In genomic region chr10:46283945-46284285, GRCh38 we compare ENCODE assay signal across 10 cellular contexts. TPM values are rescaled to one million over a fixed set of nuclear protein-coding genes. Genes with fewer than 3 reads are reported as not detected.
DNase-seq lines count a peak whose midpoint lies in the region; TF ChIP-seq lines count a peak whose summit lies in the region.
"Had no signal": no experiment of that assay in that cellular context is flagged by ENCODE, and none has a peak within 500 bp of the region (broad histone marks: within the 10 kb centered on the region; RNA-seq: fewer than 3 reads in every experiment).

No MANE protein-coding gene starts in this region.

- DNase-seq in SK-N-MC (ENCODE audit: low read depth, low spot score) (no peak), fibroblast of lung (ENCODE audit: low read depth in 2 of 2) (no peak), sigmoid colon (no peak), NCI-H2029 (lab: John Stamatoyannopoulos, UW) (no peak), NCI-H2081 (lab: John Stamatoyannopoulos, UW) (no peak), NCI-H1694 treated with DMSO at 0.1 percent for 48 hours (lab: John Stamatoyannopoulos, UW) (no peak), LoVo (ENCODE audit: low spot score) (no peak)

- H3K4me2 ChIP-seq in DOHH2 (ENCODE audit: low read length): peak overlapping the region; percentile 87
- H3K4me2 ChIP-seq in fibroblast of lung (ENCODE audit: extremely low read depth, insufficient read depth, low read length): peak overlapping the region; percentile 87

- intact Hi-C loops in sigmoid colon (cut with DNase I): loop anchor here (5.0 kb wide), 2 partner anchors 57 to 177 kb away; no protein-coding TSS in a partner anchor

- H4K20me1 ChIP-seq in DOHH2 (ENCODE audit: control insufficient read depth, insufficient read depth, low read depth, low read length) (no peaks in the 10 kb centered on the region), fibroblast of lung (ENCODE audit: control insufficient read depth, extremely low read depth, insufficient read depth, low read length) (no peaks in the 10 kb centered on the region)

- H2AFZ ChIP-seq in fibroblast of lung (ENCODE audit: low read length): peak overlapping the region; percentile 83

- no peak overlapping the region for H3K9ac ChIP-seq in SK-N-MC (ENCODE audit: insufficient read length)
- peak overlapping the region; percentile 37 for H3K9ac ChIP-seq in fibroblast of lung (ENCODE audit: insufficient read depth, low read length)

- TF ChIP-seq EP300 in sigmoid colon (IDR thresholded peaks at IDR 0.05): no peak

- H3F3A ChIP-seq in DOHH2 (ENCODE audit: control insufficient read depth, insufficient read depth): no peaks in the 10 kb centered on the region

- H3K9me3 ChIP-seq in DOHH2 (ENCODE audit: control insufficient read depth, insufficient read depth, low read length) (no peaks in the 10 kb centered on the region), SK-N-MC (ENCODE audit: low read depth, low read length) (no peaks in the 10 kb centered on the region), fibroblast of lung (ENCODE audit: control insufficient read depth, insufficient read depth, low read depth, low read length) (no peaks in the 10 kb centered on the region), sigmoid colon (no peaks in the 10 kb centered on the region)

- no peak for TF ChIP-seq CTCF in DOHH2 (IDR thresholded peaks at IDR 0.05; ENCODE audit: low read depth, low read length, poor library complexity, severe bottlenecking)
- no peak for TF ChIP-seq CTCF in fibroblast of lung (conservative IDR thresholded peaks at IDR 0.05 in 1 of 2, IDR thresholded peaks at IDR 0.05 in 1 of 2; ENCODE audit: low read depth in 1 of 2, low read length in 2 of 2)
- no peak for TF ChIP-seq CTCF in sigmoid colon (IDR thresholded peaks at IDR 0.05)

- H3K27ac ChIP-seq in DOHH2 (ENCODE audit: low read depth, low read length) (no peak overlapping the region), SK-N-MC (no peak overlapping the region), fibroblast of lung (ENCODE audit: insufficient read depth, low read length) (no peak overlapping the region), sigmoid colon (peak overlapping the region; percentile 75 to 86 (median 80))

- H3K9me2 ChIP-seq in DOHH2 (replicated peaks; ENCODE audit: control insufficient read depth, low read length): no peaks in the 10 kb centered on the region

- H3K4me3 ChIP-seq in DOHH2 (ENCODE audit: low read length): peak overlapping the region; percentile 77
- H3K4me3 ChIP-seq in SK-N-MC: peak overlapping the region; percentile 69
- H3K4me3 ChIP-seq in fibroblast of lung (replicated peaks in 1 of 4; ENCODE audit: control extremely low read depth in 1 of 4, insufficient read depth in 1 of 4, low read depth in 3 of 4, low read length in 4 of 4): peak overlapping the region in 3 of 4 experiments; percentile 38 to 69 (median 49)
- peak overlapping the region in 3 of 4 donors; percentile 65 to 83 (median 75) for H3K4me3 ChIP-seq in sigmoid colon

- TF ChIP-seq POLR2A in sigmoid colon (IDR thresholded peaks at IDR 0.05): no peak

- no peaks in the 10 kb centered on the region for H3K36me3 ChIP-seq in DOHH2 (ENCODE audit: control insufficient read depth, low read length)
- no peaks in the 10 kb centered on the region for H3K36me3 ChIP-seq in SK-N-MC (ENCODE audit: insufficient read depth, low read length)
- H3K36me3 ChIP-seq in fibroblast of lung (ENCODE audit: control insufficient read depth, insufficient read depth, low read length): no peaks in the 10 kb centered on the region
- no peaks in the 10 kb centered on the region for H3K36me3 ChIP-seq in sigmoid colon

- H3K27me3 ChIP-seq in DOHH2 (ENCODE audit: control insufficient read depth, low read length) (peaks cover 24% of the 10 kb centered on the region), fibroblast of lung (ENCODE audit: control insufficient read depth, insufficient read depth, low read length) (peaks cover 5% of the 10 kb centered on the region), sigmoid colon (no peaks in the 10 kb centered on the region)

- H3K4me1 ChIP-seq in DOHH2 (ENCODE audit: control insufficient read depth, low read length) (peaks cover 24% of the 10 kb centered on the region), fibroblast of lung (ENCODE audit: control insufficient read depth, extremely low read depth, insufficient read depth, low read length) (peaks cover 2% of the 10 kb centered on the region), sigmoid colon (peaks cover 0 to 30% (median 17%) of the 10 kb centered on the region in 4 donors)

- H3K79me2 ChIP-seq in DOHH2 (ENCODE audit: control insufficient read depth, low read length) (no peaks in the 10 kb centered on the region), fibroblast of lung (ENCODE audit: control insufficient read depth, insufficient read depth, low read length) (no peaks in the 10 kb centered on the region)

- 20 to 52% methylated on average over 5 of the region's 5 CpGs for WGBS in sigmoid colon, 2 donors

RNA-seq across cellular contexts. Expression of gene ANTXRL, which starts 2.9 kb away (rescaled TPM):
- total RNA-seq in fibroblast of lung: not detected in 2 replicates
- not detected in 2 replicates for polyA plus RNA-seq in fibroblast of lung
- polyA plus RNA-seq in fibroblast of lung (2012): not detected in 2 replicates
- not detected in 2 replicates for polyA minus RNA-seq in fibroblast of lung (ENCODE audit: low replicate concordance)
- not detected for total RNA-seq in sigmoid colon
- polyA plus RNA-seq in sigmoid colon: not detected
- total RNA-seq: activated CD8-positive, alpha-beta memory T cell treated with anti-CD3 and anti-CD28 coated beads for 36 hours; urinary bladder had no signal

Comparison
In these comparisons a context has a peak if more than half of its experiments do, and no peak if none do; other contexts are left out.
1. H3K27ac ChIP-seq: peak in sigmoid colon (4 of 4); none in DOHH2 (single experiment), SK-N-MC (single experiment) and fibroblast of lung (single experiment).
2. Peak in every context shown above with its lines, with median percentiles within 50 percentile points of each other: H3K4me3 ChIP-seq.